Comparison of ENCODE assay signal across 8 cellular contexts in the genomic region with DNA sequence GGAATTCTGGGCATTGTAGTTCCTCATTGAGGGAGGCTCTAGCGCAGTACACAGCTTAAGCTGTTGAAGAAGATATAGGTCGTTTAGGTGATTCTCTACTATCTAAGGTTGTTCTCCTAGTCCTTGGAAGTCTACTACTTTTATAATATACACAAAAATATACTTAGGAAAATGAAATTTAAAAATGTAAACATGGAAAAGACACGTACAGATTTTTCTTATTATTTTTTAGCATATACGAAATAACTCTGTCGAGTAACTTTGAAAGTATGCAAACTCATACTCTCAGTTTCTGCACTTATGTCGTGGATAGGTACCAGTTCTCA. TPM values are rescaled to one million over a fixed set of nuclear protein-coding genes. Genes with fewer than 3 reads are reported as not detected.
DNase-seq lines count a peak whose midpoint lies in the region; ATAC-seq, FAIRE-seq and TF ChIP-seq lines count a peak whose summit lies in the region.

No MANE protein-coding gene starts in this region.

- no peaks in the 10 kb centered on the region for H3K9me2 ChIP-seq in SU-DHL-6 (replicated peaks; ENCODE audit: insufficient read depth, low read length)

- peak; percentile 70 for FAIRE-seq in small intestine (lab: Jason Lieb, UNC)

- H3K27me3 ChIP-seq in SU-DHL-6 (ENCODE audit: low read length) (no peaks in the 10 kb centered on the region), small intestine (ENCODE audit: control insufficient read depth in 2 of 2, insufficient read depth in 2 of 2, low read length in 2 of 2) (no peaks in the 10 kb centered on the region)

- ATAC-seq in GM21526 (IDR thresholded peaks at IDR 0.05; ENCODE audit: low FRiP score, unreplicated experiment): peak; percentile 15
- no peak for ATAC-seq in left lobe of liver

- DNase-seq in foreskin melanocyte (peak; percentile 1), small intestine (no peak), NCI-H1694 (lab: John Stamatoyannopoulos, UW) (no peak), left lobe of liver (ENCODE audit: low spot score) (no peak), NCI-H345 treated with DMSO at 0.1 percent for 48 hours (lab: John Stamatoyannopoulos, UW; ENCODE audit: unreplicated experiment) (no peak), anterior cingulate cortex (lab: John Stamatoyannopoulos, UW) (no peak)

- 27 to 31% (median 30%) methylated on average over 6 of the region's 6 CpGs for WGBS in small intestine, 3 donors

- H3K36me3 ChIP-seq in SU-DHL-6 (ENCODE audit: low read length) (no peaks in the 10 kb centered on the region), small intestine (ENCODE audit: control insufficient read depth in 2 of 2, insufficient read depth in 2 of 2, low read length in 2 of 2) (no peaks in the 10 kb centered on the region)

- H3K9ac ChIP-seq in SU-DHL-6 (ENCODE audit: low read length): no peak overlapping the region

- H3K9me3 ChIP-seq in SU-DHL-6 (ENCODE audit: insufficient read depth, low read length) (no peaks in the 10 kb centered on the region), small intestine (ENCODE audit: control insufficient read depth, low read depth) (no peaks in the 10 kb centered on the region)

- H3K4me3 ChIP-seq in SU-DHL-6 (ENCODE audit: insufficient read depth, low read length, poor library complexity, severe bottlenecking): peak overlapping the region; percentile 66
- H3K4me3 ChIP-seq in small intestine (ENCODE audit: low read depth in 1 of 2, low read length in 2 of 2): peak overlapping the region in 1 of 2 donors; percentile 75

- no peaks in the 10 kb centered on the region; the same call in 1 of the 2 replicates for H4K20me1 ChIP-seq in SU-DHL-6 (ENCODE audit: low read depth, low read length)

- peak overlapping the region; percentile 94 for H3K4me2 ChIP-seq in SU-DHL-6 (ENCODE audit: low read depth, low read length, poor library complexity, severe bottlenecking)

- no peaks in the 10 kb centered on the region for H3K4me1 ChIP-seq in small intestine (ENCODE audit: control insufficient read depth in 2 of 2, insufficient read depth in 1 of 2, low read depth in 1 of 2, low read length in 1 of 2)

- H3K27ac ChIP-seq in SU-DHL-6 (ENCODE audit: low read depth, low read length): no peak overlapping the region
- peak overlapping the region in 1 of 2 donors; percentile 68 for H3K27ac ChIP-seq in small intestine (ENCODE audit: low read depth in 1 of 2, low read length in 1 of 2)

- H2AFZ ChIP-seq in SU-DHL-6 (ENCODE audit: low read depth, low read length, severe bottlenecking): peak overlapping the region; percentile 97

- no peak for TF ChIP-seq CTCF in SU-DHL-6 (IDR thresholded peaks at IDR 0.05; ENCODE audit: insufficient read depth, low read length, poor library complexity, severe bottlenecking)

- H3F3A ChIP-seq in SU-DHL-6 (ENCODE audit: insufficient read depth): no peaks in the 10 kb centered on the region

- H3K79me2 ChIP-seq in SU-DHL-6 (ENCODE audit: insufficient read depth, low read length): peaks cover 40% of the 10 kb centered on the region

RNA-seq across cellular contexts. Expression of gene FASTKD1, which starts 0.3 kb away (rescaled TPM):
- polyA plus RNA-seq in small intestine: 100 to 1,000 TPM in 1 of 3 donors, 10 to 100 TPM in 2; 37.2 to 110 (median 68.1) TPM
- 10.6 TPM for total RNA-seq in left lobe of liver

RNA-seq across cellular contexts. Expression of gene PPIG, which starts 10.2 kb away (rescaled TPM):
- 10 to 100 TPM; 33.5 to 56.5 (median 45.2) TPM for polyA plus RNA-seq in small intestine
- total RNA-seq in left lobe of liver: 23.0 TPM
